8 cellular contexts compared by ENCODE assay signal in genomic region chr14:24298892-24299254, GRCh38. TPM values are rescaled to one million over a fixed set of nuclear protein-coding genes. Genes with fewer than 3 reads are reported as not detected.
DNase-seq lines count a peak whose midpoint lies in the region; ATAC-seq and TF ChIP-seq lines count a peak whose summit lies in the region.

No MANE protein-coding gene starts in this region.

- H3K4me3 ChIP-seq in body of pancreas (peak overlapping the region; percentile 89 to 95), thoracic aorta (peak overlapping the region; percentile 77)

- H3K27ac ChIP-seq in body of pancreas = peak overlapping the region; percentile 61 to 91 (median 85)
- peak overlapping the region; percentile 52 to 64 for H3K27ac ChIP-seq in thoracic aorta

- 17 to 25% methylated on average over 7 of the region's 7 CpGs for WGBS in body of pancreas, 2 donors

- H3K9me3 ChIP-seq in body of pancreas (no peaks in the 10 kb centered on the region), thoracic aorta (no peaks in the 10 kb centered on the region)

- H3K27me3 ChIP-seq in body of pancreas (no peaks in the 10 kb centered on the region), thoracic aorta (replicated peaks; ENCODE audit: insufficient read depth) (no peaks in the 10 kb centered on the region)

- H3K4me1 ChIP-seq in body of pancreas (peaks cover 45% of the 10 kb centered on the region), thoracic aorta (ENCODE audit: control insufficient read depth in 1 of 2, low read depth in 2 of 2) (peaks cover 13 to 16% of the 10 kb centered on the region in 2 donors)

- TF ChIP-seq CTCF in body of pancreas (IDR thresholded peaks at IDR 0.05) (no peak), thoracic aorta (IDR thresholded peaks at IDR 0.05) (no peak)

- intact Hi-C loops in body of pancreas (cut with DNase I) (no loop called here), left colon (cut with DNase I, micrococcal nuclease) (loop anchor here in 1 of 2 donors (5.0 kb wide), 1 partner anchor 57 kb away; the partner anchor contains the start of gene TINF2)

- ATAC-seq in body of pancreas (peak; percentile 6), left colon (peak; percentile 32), thoracic aorta (ENCODE audit: insufficient number of reproducible peaks, low FRiP score, low read depth) (no peak)

- TF ChIP-seq POLR2A in body of pancreas (IDR thresholded peaks at IDR 0.05) = no peak

- H3K36me3 ChIP-seq in body of pancreas (replicated peaks in 1 of 2; ENCODE audit: insufficient read depth in 1 of 2, low read depth in 2 of 2) (peaks cover 0 to 18% of the 10 kb centered on the region in 2 donors), thoracic aorta (peaks cover 29% of the 10 kb centered on the region)

- DNase-seq in NCI-H82 (lab: John Stamatoyannopoulos, UW) (peak; percentile 44), NCI-H82 treated with DMSO at 0.1 percent for 48 hours (lab: John Stamatoyannopoulos, UW; ENCODE audit: unreplicated experiment) (no peak), LHCN-M2 (ENCODE audit: low read depth) (peak; percentile 72), body of pancreas (peak in 1 of 4 donors; percentile 32), left colon (peak in 1 of 2 donors; percentile 27), thoracic aorta (ENCODE audit: low spot score) (no peak), inferior parietal cortex (ENCODE audit: extremely low spot score) (no peak), SK-N-DZ (ENCODE audit: low spot score) (no peak)

RNA-seq across cellular contexts. Expression of gene DHRS1, which starts 0.7 kb away (rescaled TPM):
- 14.4 and 16.1 TPM in 2 replicates for total RNA-seq in LHCN-M2 (2014; rRNA removed)
- 44.0 TPM for polyA plus RNA-seq in LHCN-M2 (2012)
- 10 to 100 TPM; 18.8 to 31.4 TPM for total RNA-seq in body of pancreas
- total RNA-seq in left colon = 10 to 100 TPM; 64.2 to 76.6 TPM
- total RNA-seq in thoracic aorta = 10 to 100 TPM; 25.5 to 31.4 TPM
- polyA plus RNA-seq in SK-N-DZ (2014; cell fraction: cytosol; rRNA removed) = 6.6 and 14.0 TPM in 2 replicates
- 23.3 and 31.0 TPM in 2 replicates for polyA plus RNA-seq in SK-N-DZ (2014; cell fraction: nucleus; rRNA removed)

RNA-seq across cellular contexts. Expression of gene NOP9, which starts 0.8 kb away (rescaled TPM):
- total RNA-seq in LHCN-M2 (2014; rRNA removed) (23.0 and 23.7 TPM in 2 replicates), body of pancreas (10 to 100 TPM; 10.6 to 12.2 TPM), left colon (10 to 100 TPM; 24.4 to 26.0 TPM), thoracic aorta (10 to 100 TPM; 15.8 to 19.2 TPM)
- 17.7 TPM for polyA plus RNA-seq in LHCN-M2 (2012)
- 17.9 and 21.3 TPM in 2 replicates for polyA plus RNA-seq in SK-N-DZ (2014; cell fraction: cytosol; rRNA removed)
- 16.8 and 18.6 TPM in 2 replicates for polyA plus RNA-seq in SK-N-DZ (2014; cell fraction: nucleus; rRNA removed)

RNA-seq across cellular contexts. Expression of gene CIDEB, which starts 8.9 kb away (rescaled TPM):
- total RNA-seq in LHCN-M2 (2014; rRNA removed) (0.34 TPM in 1 of 2 replicates, not detected in the other), body of pancreas (10 to 100 TPM; 19.1 to 34.0 TPM), left colon (10 to 100 TPM; 10.7 to 16.6 TPM), thoracic aorta (10 to 100 TPM; 10.9 to 17.3 TPM)
- 0.13 TPM for polyA plus RNA-seq in LHCN-M2 (2012)
- polyA plus RNA-seq in SK-N-DZ (2014; cell fraction: cytosol; rRNA removed) = not detected in 2 replicates
- 0.21 and 0.33 TPM in 2 replicates for polyA plus RNA-seq in SK-N-DZ (2014; cell fraction: nucleus; rRNA removed)

RNA-seq across cellular contexts. Expression of gene LTB4R2, which starts 11.1 kb away (rescaled TPM):
- total RNA-seq in LHCN-M2 (2014; rRNA removed) (2.4 and 2.5 TPM in 2 replicates), body of pancreas (10 to 100 TPM; 10.9 to 31.3 TPM), left colon (1 to 10 TPM; 2.9 to 4.2 TPM), thoracic aorta (10 to 100 TPM; 15.2 to 21.8 TPM)
- polyA plus RNA-seq in LHCN-M2 (2012) = 1.2 TPM
- 3.4 and 4.3 TPM in 2 replicates for polyA plus RNA-seq in SK-N-DZ (2014; cell fraction: cytosol; rRNA removed)
- polyA plus RNA-seq in SK-N-DZ (2014; cell fraction: nucleus; rRNA removed) = 27.5 and 62.5 TPM in 2 replicates

RNA-seq across cellular contexts. Expression of gene LTB4R, which starts 12.4 kb away (rescaled TPM):
- 0.90 and 1.7 TPM in 2 replicates for total RNA-seq in LHCN-M2 (2014; rRNA removed)
- polyA plus RNA-seq in LHCN-M2 (2012) = 0.74 TPM
- total RNA-seq in body of pancreas = 1 to 10 TPM; 3.6 to 9.1 TPM
- total RNA-seq in left colon = 1 to 10 TPM; 2.9 to 4.3 TPM
- 10 to 100 TPM in 1 of 2 donors, 1 to 10 TPM in 1; 8.9 to 13.1 TPM for total RNA-seq in thoracic aorta
- 3.2 and 6.4 TPM in 2 replicates for polyA plus RNA-seq in SK-N-DZ (2014; cell fraction: cytosol; rRNA removed)
- 24.6 and 62.2 TPM in 2 replicates for polyA plus RNA-seq in SK-N-DZ (2014; cell fraction: nucleus; rRNA removed)

Comparison
In these comparisons a context has a peak if more than half of its experiments do, and no peak if none do; other contexts are left out.
1. DNase-seq: peak in NCI-H82 (single experiment) and LHCN-M2 (single experiment); none in NCI-H82 treated with DMSO at 0.1 percent for 48 hours (single experiment), thoracic aorta (single experiment), inferior parietal cortex (single experiment) and SK-N-DZ (single experiment).